Comparison of ENCODE assay signal across 24 cellular contexts in the genomic region with DNA sequence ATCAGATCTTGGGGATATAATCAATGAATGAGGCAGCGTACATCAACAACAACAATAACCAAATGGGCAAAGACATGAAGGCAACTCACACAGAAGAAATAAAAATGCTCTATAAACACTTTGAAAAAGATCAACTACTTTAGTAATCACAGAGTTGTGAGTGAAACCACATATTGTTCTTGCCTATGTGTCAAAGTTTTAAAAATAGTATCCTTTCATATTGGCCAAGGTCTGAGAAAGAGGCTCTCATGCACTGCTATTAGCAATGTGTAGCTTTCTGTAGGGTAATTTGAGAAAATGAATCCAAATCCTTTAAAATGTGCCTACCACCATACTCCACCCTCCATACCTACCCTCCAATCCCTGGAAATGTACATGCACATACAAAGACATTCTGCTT. TPM values are rescaled to one million over a fixed set of nuclear protein-coding genes. Genes with fewer than 3 reads are reported as not detected.
A peak's percentile ranks its signal among the peaks of the same experiment; 100 is the strongest.
DNase-seq lines count a peak whose midpoint lies in the region; ATAC-seq and TF ChIP-seq lines count a peak whose summit lies in the region.
"Had no signal": no experiment of that assay in that cellular context is flagged by ENCODE, and none has a peak within 500 bp of the region (broad histone marks: within the 10 kb centered on the region; RNA-seq: fewer than 3 reads in every experiment).

No MANE protein-coding gene starts in this region.

- WGBS in heart left ventricle, 4 donors, result 93 to 100% (median 98%) methylated on average over 1 of the region's 1 CpG
- 86% methylated on average over 1 of the region's 1 CpG for WGBS in prostate gland

- H3K9me3 Mint-ChIP-seq in activated B cell treated with CpG ODN at 0.5 μM for 24 hours (no peaks in the 10 kb centered on the region), osteocyte (ENCODE audit: unreplicated experiment) (no peaks in the 10 kb centered on the region)
- H3K9me3 Mint-ChIP-seq: activated CD4-positive, alpha-beta T cell treated with anti-CD3 and anti-CD28 coated beads, Interleukin-2, amount 10 ng/mL, durations not matched to agents 7 days and 5 days; nephron had no signal

- intact Hi-C loops in heart left ventricle (cut with DNase I) (loop anchor here in 4 of 10 donors (2.0 to 10.0 kb wide), 4 partner anchors 181 to 795 kb away; no protein-coding TSS in a partner anchor), left cardiac atrium (cut with DNase I) (loop anchor here in 1 of 2 donors (10.0 kb wide), 1 partner anchor 185 kb away; no protein-coding TSS in a partner anchor), activated B cell treated with CpG ODN at 0.5 μM for 24 hours (cut with micrococcal nuclease) (no loop called here), prostate gland (cut with DNase I) (loop anchor here (5.0 to 10.0 kb wide), 3 partner anchors 182 to 365 kb away; a partner anchor contains a TSS)

- peaks cover 53% of the 10 kb centered on the region for H3K4me1 Mint-ChIP-seq in activated B cell treated with CpG ODN at 0.5 μM for 24 hours
- H3K4me1 Mint-ChIP-seq in osteocyte (ENCODE audit: unreplicated experiment), result peaks cover 39% of the 10 kb centered on the region
- H3K4me1 Mint-ChIP-seq: nephron had no signal

- no peaks in the 10 kb centered on the region for H3K27me3 ChIP-seq in heart left ventricle
- no peaks in the 10 kb centered on the region for H3K27me3 ChIP-seq in prostate gland (replicated peaks; ENCODE audit: insufficient read depth)
- H3K27me3 ChIP-seq in effector memory CD4-positive, alpha-beta T cell (replicated peaks; ENCODE audit: control insufficient read depth, insufficient read depth, low read length, poor library complexity, severe bottlenecking), result no peaks in the 10 kb centered on the region
- H3K27me3 ChIP-seq: BLaER1 treated with 17β-estradiol and CSF1 and Interleukin-3, amounts not matched to agents 10 nM and 100 nM; hepatocyte; suprapubic skin had no signal

- H3K36me3 Mint-ChIP-seq in activated B cell treated with CpG ODN at 0.5 μM for 24 hours (ENCODE audit: low read depth) (peaks cover 29% of the 10 kb centered on the region), osteocyte (ENCODE audit: unreplicated experiment) (peaks cover 5% of the 10 kb centered on the region)

- POLR2A ChIA-PET in activated B cell treated with CpG ODN at 0.5 μM for 24 hours (lab: Charles Lee), result interaction anchor here (1.0 to 2.1 kb wide), 5 partner anchors 23 to 185 kb away, joined by 3 to 24 read pairs (median 5); a partner anchor contains a TSS

- H3K27ac ChIP-seq in heart left ventricle, result no peak overlapping the region
- H3K27ac ChIP-seq in prostate gland, result no peak overlapping the region
- no peak overlapping the region for H3K27ac ChIP-seq in effector memory CD4-positive, alpha-beta T cell (ENCODE audit: insufficient read depth, low read length, poor library complexity, severe bottlenecking)
- H3K27ac ChIP-seq: hepatocyte, suprapubic skin had no signal

- H3K4me1 ChIP-seq in heart left ventricle (peaks cover 0 to 28% (median 3%) of the 10 kb centered on the region in 12 donors), prostate gland (replicated peaks) (no peaks in the 10 kb centered on the region)
- peaks cover 3% of the 10 kb centered on the region for H3K4me1 ChIP-seq in effector memory CD4-positive, alpha-beta T cell (ENCODE audit: control insufficient read depth, insufficient read depth, low read length, poor library complexity, severe bottlenecking)

- H3K4me3 ChIP-seq in heart left ventricle, result no peak overlapping the region
- H3K4me3 ChIP-seq in prostate gland, result no peak overlapping the region
- H3K4me3 ChIP-seq in effector memory CD4-positive, alpha-beta T cell (ENCODE audit: insufficient read depth, low read depth, low read length, poor library complexity, severe bottlenecking), result no peak overlapping the region
- H3K4me3 ChIP-seq: BLaER1 treated with 17β-estradiol and CSF1 and Interleukin-3, amounts not matched to agents 10 nM and 100 nM; hepatocyte; smooth muscle cell; suprapubic skin had no signal

- TF ChIP-seq CTCF in heart left ventricle (IDR thresholded peaks at IDR 0.05), result no peak
- no peak for TF ChIP-seq CTCF in activated B cell treated with CpG ODN at 0.5 μM for 24 hours (IDR thresholded peaks at IDR 0.05)
- no peak for TF ChIP-seq CTCF in prostate gland (IDR thresholded peaks at IDR 0.05)
- TF ChIP-seq CTCF in osteocyte (IDR thresholded peaks at IDR 0.05), result no peak

- H3K27me3 Mint-ChIP-seq in activated B cell treated with CpG ODN at 0.5 μM for 24 hours (no peaks in the 10 kb centered on the region), osteocyte (ENCODE audit: unreplicated experiment) (no peaks in the 10 kb centered on the region)
- H3K27me3 Mint-ChIP-seq: activated CD4-positive, alpha-beta T cell treated with anti-CD3 and anti-CD28 coated beads, Interleukin-2, amount 10 ng/mL, durations not matched to agents 7 days and 5 days; progenitor cell of endocrine pancreas had no signal

- CTCF ChIA-PET in activated B cell treated with CpG ODN at 0.5 μM for 24 hours (lab: Charles Lee), result interaction anchor here (1.0 to 4.7 kb wide), 10 partner anchors 21 to 185 kb away, joined by 3 to 76 read pairs (median 14); a partner anchor contains a TSS

- H3K27ac Mint-ChIP-seq in activated B cell treated with CpG ODN at 0.5 μM for 24 hours (peak overlapping the region; percentile 37), osteocyte (ENCODE audit: unreplicated experiment) (no peak overlapping the region)
- H3K27ac Mint-ChIP-seq: nephron, progenitor cell of endocrine pancreas had no signal

- no peak for TF ChIP-seq POLR2A in heart left ventricle (IDR thresholded peaks at IDR 0.05)
- TF ChIP-seq POLR2A in prostate gland (IDR thresholded peaks at IDR 0.05), result no peak

- H3K9me3 ChIP-seq in heart left ventricle, result no peaks in the 10 kb centered on the region
- H3K9me3 ChIP-seq in prostate gland, result no peaks in the 10 kb centered on the region
- H3K9me3 ChIP-seq in effector memory CD4-positive, alpha-beta T cell (ENCODE audit: control insufficient read depth, low read length), result no peaks in the 10 kb centered on the region
- H3K9me3 ChIP-seq: BLaER1 treated with 17β-estradiol and CSF1 and Interleukin-3, amounts not matched to agents 10 nM and 100 nM; suprapubic skin had no signal

- DNase-seq in heart left ventricle, result no peak
- DNase-seq in left cardiac atrium, result no peak
- DNase-seq in activated B cell treated with CpG ODN at 0.5 μM for 24 hours, result no peak
- DNase-seq in prostate gland (ENCODE audit: low spot score), result no peak
- no peak for DNase-seq in osteocyte (ENCODE audit: extremely low spot score, unreplicated experiment)
- no peak for DNase-seq in effector memory CD4-positive, alpha-beta T cell
- DNase-seq in anterior cingulate cortex (lab: John Stamatoyannopoulos, UW), result no peak
- DNase-seq: activated CD4-positive, alpha-beta T cell treated with anti-CD3 and anti-CD28 coated beads, Interleukin-2, amount 10 ng/mL, durations not matched to agents 7 days and 5 days; cerebellar nuclear complex; DMS 273 treated with DMSO at 0.1 percent for 48 hours; GDM1; HCEC 1CT; islet precursor cell; mesendoderm; NCI-H1694; NCI-H446 treated with DMSO at 0.1 percent for 48 hours; stimulated activated CD8-positive, alpha-beta memory T cell treated with anti-CD3 and anti-CD28 coated beads, Interleukin-4, amount 100 ng/mL, for 48 hours had no signal

- H3K4me3 Mint-ChIP-seq in activated B cell treated with CpG ODN at 0.5 μM for 24 hours (peak overlapping the region; percentile 3), osteocyte (ENCODE audit: unreplicated experiment) (no peak overlapping the region)
- H3K4me3 Mint-ChIP-seq: activated CD4-positive, alpha-beta T cell treated with anti-CD3 and anti-CD28 coated beads, Interleukin-2, amount 10 ng/mL, durations not matched to agents 7 days and 5 days; nephron had no signal

- H3K36me3 ChIP-seq in heart left ventricle (peaks cover 0 to 33% (median 10%) of the 10 kb centered on the region in 9 donors), prostate gland (no peaks in the 10 kb centered on the region)
- no peaks in the 10 kb centered on the region for H3K36me3 ChIP-seq in effector memory CD4-positive, alpha-beta T cell (ENCODE audit: control insufficient read depth, insufficient read depth, low read length)

- ATAC-seq in heart left ventricle (peak; percentile 56 to 69 (median 62)), left cardiac atrium (no peak), HG02798 (IDR thresholded peaks at IDR 0.05; ENCODE audit: poor library complexity, unreplicated experiment) (peak; percentile 47), activated B cell treated with CpG ODN at 0.5 μM for 24 hours (ENCODE audit: low read depth) (no peak)

RNA-seq across cellular contexts. Expression of a gene that starts 25.0 kb away (rescaled TPM):
- total RNA-seq in heart left ventricle (10 to 100 TPM; 18.0 to 26.3 (median 22.9) TPM), left cardiac atrium (10 to 100 TPM; 15.7 to 17.2 TPM), activated B cell treated with CpG ODN at 0.5 μM for 24 hours (15.2 and 18.8 TPM in 2 replicates), prostate gland (10 to 100 TPM; 12.8 to 13.1 TPM), osteocyte (13.1 and 13.5 TPM in 2 replicates)
- 10 to 100 TPM; 10.4 to 16.4 TPM for polyA plus RNA-seq in heart left ventricle

Comparison
In these comparisons a context has a peak if more than half of its experiments do, and no peak if none do; other contexts are left out.
1. ATAC-seq: peak in heart left ventricle (4 of 4) and HG02798 (single experiment); none in left cardiac atrium (0 of 2) and activated B cell treated with CpG ODN at 0.5 μM for 24 hours (single experiment).